9 cellular contexts compared by ENCODE assay signal in genomic region chr12:108129017-108129812, GRCh38. TPM values are rescaled to one million over a fixed set of nuclear protein-coding genes. Genes with fewer than 3 reads are reported as not detected.
DNase-seq lines count a peak whose midpoint lies in the region; ATAC-seq and TF ChIP-seq lines count a peak whose summit lies in the region.
"Had no signal": no experiment of that assay in that cellular context is flagged by ENCODE, and none has a peak within 500 bp of the region (broad histone marks: within the 10 kb centered on the region; RNA-seq: fewer than 3 reads in every experiment).

TSS of gene WSCD2 (plus strand) at chr12:108129288. CDS start at chr12:108195833, 66,545 bp downstream.

- peaks cover 0 to 8% of the 10 kb centered on the region in 2 donors for H3K4me1 Mint-ChIP-seq in natural killer cell

- H3K4me3 ChIP-seq in LNCaP clone FGC (ENCODE audit: low read depth, low read length), result peak within 1 kb of the TSS; percentile 23; the same call in 1 of the 2 replicates
- H3K4me3 ChIP-seq in gastroesophageal sphincter, result peak within 1 kb of the TSS; percentile 56 to 76

- H3K27me3 Mint-ChIP-seq in natural killer cell (ENCODE audit: low read depth in 2 of 2), result peaks cover 55 to 66% of the 10 kb centered on the region in 2 donors

- no peaks in the 10 kb centered on the region for H3K36me3 Mint-ChIP-seq in natural killer cell

- TF ChIP-seq EP300 in gastroesophageal sphincter (IDR thresholded peaks at IDR 0.05), result no peak

- no peaks in the 10 kb centered on the region for H3K36me3 ChIP-seq in gastroesophageal sphincter

- WGBS in gastroesophageal sphincter (ENCODE audit: low coverage in 1 of 2), 2 donors, result 42% methylated on average over 2 to 3 of the region's 74 CpGs

- peaks cover 35% of the 10 kb centered on the region for H3K27me3 ChIP-seq in gastroesophageal sphincter

- no peaks in the 10 kb centered on the region for H3K9me3 Mint-ChIP-seq in natural killer cell

- intact Hi-C loops in natural killer cell (cut with micrococcal nuclease), result no loop called here

- peak within 1 kb of the TSS; percentile 57 for H3K4me3 Mint-ChIP-seq in natural killer cell

- no peak within 1 kb of the TSS for H3K27ac Mint-ChIP-seq in natural killer cell

- peak in 1 of 2 donors; percentile 53 for TF ChIP-seq POLR2A in gastroesophageal sphincter (IDR thresholded peaks at IDR 0.05)

- no peaks in the 10 kb centered on the region for H3K9me3 ChIP-seq in gastroesophageal sphincter

- peak; percentile 32 for TF ChIP-seq CTCF in LNCaP clone FGC (IDR thresholded peaks at IDR 0.05; ENCODE audit: control insufficient read depth, extremely low read depth, insufficient read depth)
- peak; percentile 31 to 79 (median 60) for TF ChIP-seq CTCF in gastroesophageal sphincter (IDR thresholded peaks at IDR 0.05)
- TF ChIP-seq CTCF in natural killer cell (IDR thresholded peaks at IDR 0.05), result no peak

- peaks cover 0 to 78% (median 3%) of the 10 kb centered on the region in 3 donors for H3K4me1 ChIP-seq in gastroesophageal sphincter

- H3K27ac ChIP-seq in gastroesophageal sphincter, result peak within 1 kb of the TSS; percentile 69 to 93 (median 91)

- ATAC-seq in gastroesophageal sphincter (peak; percentile 52), natural killer cell (peak in 1 of 3 donors; percentile 58), HG03196 (IDR thresholded peaks at IDR 0.05; ENCODE audit: unreplicated experiment) (no peak), GM18502 (IDR thresholded peaks at IDR 0.05; ENCODE audit: poor library complexity, unreplicated experiment) (no peak), GM21825 (IDR thresholded peaks at IDR 0.05; ENCODE audit: unreplicated experiment) (no peak)

- DNase-seq in CD1c-positive myeloid dendritic cell (ENCODE audit: extremely low spot score), result peak; percentile 74
- no peak for DNase-seq in LNCaP clone FGC (ENCODE audit: low read depth)
- DNase-seq in UCSD-AML1 (lab: John Stamatoyannopoulos, UW; ENCODE audit: unreplicated experiment), result peak; percentile 31
- DNase-seq in natural killer cell, result no peak

RNA-seq across cellular contexts. Expression of gene WSCD2, which starts in this region (rescaled TPM):
- total RNA-seq in gastroesophageal sphincter (10 to 100 TPM in 3 of 4 donors, 1 to 10 TPM in 1; 5.0 to 86.1 (median 31.6) TPM), natural killer cell (under 1 TPM in 2 of 3 donors, not detected in 1; 0.32 to 0.78 TPM)
- total RNA-seq: pulmonary artery endothelial cell had no signal

Comparison
In these comparisons a context has a peak if more than half of its experiments do, and no peak if none do; other contexts are left out.
1. DNase-seq: peak in CD1c-positive myeloid dendritic cell (single experiment) and UCSD-AML1 (single experiment); none in LNCaP clone FGC (single experiment) and natural killer cell (single experiment).